In genomic region chr3:39707314-39707909, GRCh38 we compare ENCODE assay signal across 7 cellular contexts.
DNase-seq lines count a peak whose midpoint lies in the region; ATAC-seq and TF ChIP-seq lines count a peak whose summit lies in the region.

No MANE protein-coding gene starts in this region.

- in situ Hi-C loops in G401 (cut with HindIII; ENCODE audit: low sequenced_read_pairs), result no loop called here
- in situ Hi-C loops in Panc1 (cut with HindIII; ENCODE audit: low pct_unique_long_range_greater_than_20kb, low sequenced_read_pairs), result no loop called here

- POLR2A ChIA-PET in Panc1 (lab: Charles Lee), result no interaction called here

- H4K20me1 ChIP-seq in smooth muscle cell (ENCODE audit: low read depth), result no peaks in the 10 kb centered on the region

- H3K27me3 ChIP-seq in H7 (ENCODE audit: control insufficient read depth, insufficient read depth, low read length) (no peaks in the 10 kb centered on the region), Panc1 (ENCODE audit: control insufficient read depth, insufficient read depth, low read length) (no peaks in the 10 kb centered on the region), smooth muscle cell (ENCODE audit: low read depth) (peaks cover 13% of the 10 kb centered on the region)

- WGBS in smooth muscle cell (ENCODE audit: low lambda C conversion rate), result 22% methylated on average over 5 of the region's 5 CpGs

- H3K27ac ChIP-seq in Panc1 (ENCODE audit: low read length), result no peak overlapping the region
- no peak overlapping the region for H3K27ac ChIP-seq in smooth muscle cell (ENCODE audit: low read depth)

- H3K4me1 ChIP-seq in Panc1 (ENCODE audit: control insufficient read depth, insufficient read depth, low read length) (no peaks in the 10 kb centered on the region), smooth muscle cell (ENCODE audit: low read depth) (no peaks in the 10 kb centered on the region)

- ATAC-seq in Panc1 (no peak), GM19463 (IDR thresholded peaks at IDR 0.05; ENCODE audit: unreplicated experiment) (no peak)

- H3F3A ChIP-seq in smooth muscle cell (ENCODE audit: low read depth), result no peaks in the 10 kb centered on the region

- CTCF ChIA-PET in Panc1 (lab: Charles Lee), result no interaction called here

- no peaks in the 10 kb centered on the region for H3K79me2 ChIP-seq in smooth muscle cell (ENCODE audit: low read depth)

- no TSS peak for BruUV-seq in Panc1 (replicated peaks; lab: Mats Ljungman, UMichigan)

- no peak overlapping the region for H3K4me3 ChIP-seq in H7 (ENCODE audit: insufficient read depth, low read depth, low read length)
- H3K4me3 ChIP-seq in Panc1 (ENCODE audit: low read depth in 2 of 2, low read length in 2 of 2), result no peak overlapping the region
- no peak overlapping the region for H3K4me3 ChIP-seq in fibroblast of villous mesenchyme (ENCODE audit: low read depth, low read length)
- no peak overlapping the region for H3K4me3 ChIP-seq in smooth muscle cell

- H3K36me3 ChIP-seq in H7 (replicated peaks; ENCODE audit: control insufficient read depth, insufficient read depth, low read length) (no peaks in the 10 kb centered on the region), Panc1 (ENCODE audit: control insufficient read depth, insufficient read depth, low read length) (no peaks in the 10 kb centered on the region), smooth muscle cell (ENCODE audit: low read depth) (no peaks in the 10 kb centered on the region)

- no peak overlapping the region for H3K9ac ChIP-seq in smooth muscle cell (ENCODE audit: low read depth)

- H3K9me3 ChIP-seq in Panc1 (ENCODE audit: control insufficient read depth, insufficient read depth, low read depth, low read length), result no peaks in the 10 kb centered on the region
- H3K9me3 ChIP-seq in smooth muscle cell (replicated peaks; ENCODE audit: low read depth), result no peaks in the 10 kb centered on the region

- DNase-seq in G401 (ENCODE audit: low spot score) (peak; percentile 64), H7 (peak; percentile 15), Panc1 (ENCODE audit: low read depth, low spot score) (no peak), fibroblast of villous mesenchyme (ENCODE audit: low read depth) (peak; percentile 39), smooth muscle cell (lab: John Stamatoyannopoulos, UW; ENCODE audit: unreplicated experiment) (no peak), GOT3 (lab: John Stamatoyannopoulos, UW) (no peak)

- H3K4me2 ChIP-seq in smooth muscle cell, result no peak overlapping the region

- H2AFZ ChIP-seq in smooth muscle cell (ENCODE audit: low read depth), result no peak overlapping the region

- peak; percentile 59; the same call in 1 of the 2 replicates for TF ChIP-seq CTCF in Panc1 (IDR thresholded peaks at IDR 0.05)
- TF ChIP-seq CTCF in fibroblast of villous mesenchyme (IDR thresholded peaks at IDR 0.05; ENCODE audit: insufficient read depth, low read depth, low read length), result peak; percentile 69
- peak; percentile 74 for TF ChIP-seq CTCF in smooth muscle cell (IDR thresholded peaks at IDR 0.05; ENCODE audit: borderline replicate concordance, insufficient read depth, poor library complexity, severe bottlenecking)

- intact Hi-C loops in Panc1 (cut with micrococcal nuclease; ENCODE audit: unreplicated experiment), result no loop called here

Comparison
In these comparisons a context has a peak if more than half of its experiments do, and no peak if none do; other contexts are left out.
1. DNase-seq: peak in G401 (single experiment), H7 (single experiment) and fibroblast of villous mesenchyme (single experiment); none in Panc1 (single experiment), smooth muscle cell (single experiment) and GOT3 (single experiment).
2. Peak in every context shown above with its lines, with median percentiles within 50 percentile points of each other: CTCF ChIP-seq.